In genomic region chr15:73839699-73840098, GRCh38 we compare ENCODE assay signal across 11 cellular contexts. TPM values are rescaled to one million over a fixed set of nuclear protein-coding genes. Genes with fewer than 3 reads are reported as not detected.
"Had no signal": no experiment of that assay in that cellular context is flagged by ENCODE, and none has a peak within 500 bp of the region (broad histone marks: within the 10 kb centered on the region; RNA-seq: fewer than 3 reads in every experiment).

No MANE protein-coding gene starts in this region.

- DNase-seq: H7, HFFc6, KG1 had no signal

- H3K9me3 ChIP-seq: HAP-1 had no signal

- H3K4me3 ChIP-seq: GM23338, HAP-1, K562 had no signal

- H3K27ac ChIP-seq: HL-60 had no signal

- ATAC-seq: GM23338, HCT116, HepG2, K562 had no signal

- H3K36me3 ChIP-seq: HAP-1 had no signal

- H3K4me2 ChIP-seq: GM23338 had no signal

- H2AFZ ChIP-seq: GM23338 had no signal

- H3K4me1 ChIP-seq: HAP-1 had no signal

RNA-seq across cellular contexts. Expression of gene TBC1D21, which starts 33.7 kb away (rescaled TPM):
- total RNA-seq: GM23338, H4, H7, HepG2, HFFc6, HT1080, K562 had no signal
- polyA plus RNA-seq: GM23338, HepG2, K562 had no signal
